In the genomic region with DNA sequence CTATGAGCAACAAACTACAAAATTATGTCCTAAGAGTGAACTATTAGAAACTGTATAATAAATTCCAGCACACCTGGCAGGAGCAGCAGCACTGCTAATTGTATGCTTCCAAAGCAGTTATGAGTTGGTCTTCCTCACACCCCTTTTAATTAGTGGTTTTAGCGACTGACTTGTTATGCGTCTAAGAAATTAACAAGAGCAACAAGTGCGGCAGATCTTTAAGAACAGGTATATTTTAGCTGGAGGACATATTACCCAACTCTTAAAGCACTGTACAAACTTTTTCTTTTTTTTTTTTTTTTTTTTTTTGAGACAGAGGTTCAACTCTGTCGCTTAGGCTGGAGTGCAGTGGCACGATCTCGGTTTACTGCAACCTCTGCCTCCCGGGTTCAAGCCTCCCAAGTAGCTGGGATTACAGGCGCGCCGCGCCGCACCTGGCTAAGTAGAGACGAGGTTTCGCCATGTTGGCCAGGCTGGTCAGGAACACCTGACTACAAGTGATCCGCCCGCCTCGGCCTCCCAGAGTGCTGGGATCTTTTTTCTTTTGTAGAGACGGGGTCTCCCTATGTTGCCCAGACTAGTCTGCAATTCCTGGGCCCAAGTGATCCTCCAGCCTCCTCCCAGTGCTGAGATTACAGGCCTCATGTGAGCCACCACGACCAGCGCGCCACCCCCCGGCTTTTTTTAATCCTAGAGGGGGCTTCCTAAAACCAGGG, we compare ENCODE assay signal across 9 cellular contexts. TPM values are rescaled to one million over a fixed set of nuclear protein-coding genes. Genes with fewer than 3 reads are reported as not detected.
DNase-seq lines count a peak whose midpoint lies in the region; ATAC-seq and TF ChIP-seq lines count a peak whose summit lies in the region.
"Had no signal": no experiment of that assay in that cellular context is flagged by ENCODE, and none has a peak within 500 bp of the region (broad histone marks: within the 10 kb centered on the region; RNA-seq: fewer than 3 reads in every experiment).

No MANE protein-coding gene starts in this region.

- H3K4me3 ChIP-seq in BLaER1 (peak overlapping the region; percentile 94; the same call in 1 of the 2 replicates), mucosa of descending colon (no peak overlapping the region)

- H2BK120ac ChIP-seq in H9 (ENCODE audit: low read depth, low read length, poor library complexity, severe bottlenecking), result no peak overlapping the region

- H3K14ac ChIP-seq in H9 (ENCODE audit: insufficient read depth, low read length), result no peak overlapping the region

- H3K9me3 Mint-ChIP-seq in H9, result no peaks in the 10 kb centered on the region
- no peaks in the 10 kb centered on the region for H3K9me3 Mint-ChIP-seq in activated CD8-positive, alpha-beta T cell treated with anti-CD3 and anti-CD28 coated beads, Interleukin-2, amount 10 ng/mL, durations not matched to agents 7 days and 5 days (ENCODE audit: insufficient read depth)

- peaks cover 32% of the 10 kb centered on the region for H3K36me3 ChIP-seq in BLaER1
- no peaks in the 10 kb centered on the region for H3K36me3 ChIP-seq in mucosa of descending colon (ENCODE audit: low read depth)
- H3K36me3 ChIP-seq: breast epithelium had no signal

- H3K4me3 Mint-ChIP-seq in H9, result peak overlapping the region; percentile 88 to 96; a peak in 4 of 5 replicates
- H3K4me3 Mint-ChIP-seq in activated CD8-positive, alpha-beta T cell treated with anti-CD3 and anti-CD28 coated beads, Interleukin-2, amount 10 ng/mL, durations not matched to agents 7 days and 5 days, result peak overlapping the region; percentile 95

- no peak overlapping the region for H3K27ac Mint-ChIP-seq in H9
- H3K27ac Mint-ChIP-seq in activated CD8-positive, alpha-beta T cell treated with anti-CD3 and anti-CD28 coated beads, Interleukin-2, amount 10 ng/mL, durations not matched to agents 7 days and 5 days, result peak overlapping the region; percentile 98

- no peaks in the 10 kb centered on the region; the same call in 1 of the 2 replicates for H3K27me3 Mint-ChIP-seq in H9 (ENCODE audit: low read depth)
- no peaks in the 10 kb centered on the region for H3K27me3 Mint-ChIP-seq in activated CD8-positive, alpha-beta T cell treated with anti-CD3 and anti-CD28 coated beads, Interleukin-2, amount 10 ng/mL, durations not matched to agents 7 days and 5 days (ENCODE audit: low read depth)

- intact Hi-C loops in mucosa of descending colon (cut with DNase I, micrococcal nuclease), result loop anchor here in 1 of 2 donors (10.0 kb wide), 1 partner anchor 118 kb away; no protein-coding TSS in a partner anchor

- H3K23ac ChIP-seq in H9 (ENCODE audit: insufficient read length, low read depth, low read length), result no peak overlapping the region

- H3K9me3 ChIP-seq in BLaER1 (no peaks in the 10 kb centered on the region), H9 (ENCODE audit: control insufficient read depth, low read depth, low read length) (no peaks in the 10 kb centered on the region), mucosa of descending colon (no peaks in the 10 kb centered on the region)
- H3K9me3 ChIP-seq: breast epithelium had no signal

- peak overlapping the region; percentile 83 for H3K4me2 ChIP-seq in BLaER1
- peak overlapping the region; percentile 56 for H3K4me2 ChIP-seq in H9 (ENCODE audit: insufficient read depth, insufficient read length, low read length)

- no peak overlapping the region for H3T11ph ChIP-seq in H9 (ENCODE audit: low read length)

- CTCF ChIA-PET in activated CD8-positive, alpha-beta T cell treated with anti-CD3 and anti-CD28 coated beads, Interleukin-2, amount 10 ng/mL, durations not matched to agents 7 days and 5 days (lab: Charles Lee), result no interaction called here

- no peak overlapping the region for H3K18ac ChIP-seq in H9 (ENCODE audit: insufficient read length, low read depth, low read length)

- no peak overlapping the region for H2BK12ac ChIP-seq in H9 (ENCODE audit: insufficient read length, low read depth, low read length)

- no peak for ATAC-seq in activated CD8-positive, alpha-beta T cell treated with anti-CD3 and anti-CD28 coated beads, Interleukin-2, amount 10 ng/mL, durations not matched to agents 7 days and 5 days
- no peak for ATAC-seq in mucosa of descending colon
- no peak for ATAC-seq in GM19351 (IDR thresholded peaks at IDR 0.05; ENCODE audit: unreplicated experiment)

- peak; percentile 47 for DNase-seq in H9
- DNase-seq in activated CD8-positive, alpha-beta T cell treated with anti-CD3 and anti-CD28 coated beads, Interleukin-2, amount 10 ng/mL, durations not matched to agents 7 days and 5 days, result no peak
- DNase-seq in mucosa of descending colon, result peak; percentile 9 to 61 (median 33)
- DNase-seq in HT-29 (ENCODE audit: low spot score), result no peak
- DNase-seq in GF-D8 (lab: John Stamatoyannopoulos, UW), result no peak
- no peak for DNase-seq in NCI-H345 treated with DMSO at 0.1 percent for 48 hours (lab: John Stamatoyannopoulos, UW; ENCODE audit: unreplicated experiment)

- no peak overlapping the region for H2AFZ ChIP-seq in H9 (ENCODE audit: low read length)

- no peak overlapping the region for H2AK5ac ChIP-seq in H9 (ENCODE audit: insufficient read length, low read length)

- no CpG with 5 or more reads among the region's 22 CpGs for WGBS in H9 (ENCODE audit: extremely low coverage, insufficient read length, low lambda C conversion rate)

- no peak overlapping the region for H2BK20ac ChIP-seq in H9 (ENCODE audit: low read depth, low read length, poor library complexity, severe bottlenecking)

- peaks cover 9 to 12% of the 10 kb centered on the region in 2 experiments for H3K4me1 Mint-ChIP-seq in H9
- peaks cover 34% of the 10 kb centered on the region for H3K4me1 Mint-ChIP-seq in activated CD8-positive, alpha-beta T cell treated with anti-CD3 and anti-CD28 coated beads, Interleukin-2, amount 10 ng/mL, durations not matched to agents 7 days and 5 days (ENCODE audit: low read depth)

- H3K9ac ChIP-seq in BLaER1 (no peak overlapping the region), H9 (ENCODE audit: extremely low read depth, insufficient read length, low read length) (no peak overlapping the region)

- H3K27ac ChIP-seq in BLaER1, result no peak overlapping the region
- no peak overlapping the region for H3K27ac ChIP-seq in H9 (ENCODE audit: insufficient read length, low read depth, low read length)

- peaks cover 8% of the 10 kb centered on the region for H3K23me2 ChIP-seq in H9 (ENCODE audit: insufficient read length, low read depth, low read length, poor library complexity, severe bottlenecking)

- TF ChIP-seq CTCF in H9 (conservative IDR thresholded peaks at IDR 0.05) (no peak), mucosa of descending colon (IDR thresholded peaks at IDR 0.05) (no peak)

- no peak overlapping the region for H4K5ac ChIP-seq in H9 (ENCODE audit: insufficient read length, low read depth, low read length)

- H3K27me3 ChIP-seq in BLaER1 (no peaks in the 10 kb centered on the region), H9 (ENCODE audit: insufficient read depth, low read length) (no peaks in the 10 kb centered on the region)
- H3K27me3 ChIP-seq: breast epithelium had no signal

- POLR2A ChIA-PET in activated CD8-positive, alpha-beta T cell treated with anti-CD3 and anti-CD28 coated beads, Interleukin-2, amount 10 ng/mL, durations not matched to agents 7 days and 5 days (lab: Charles Lee), result interaction anchor here (0.6 to 1.2 kb wide), 5 partner anchors 14 to 129 kb away, joined by 3 read pairs; partner anchors contain the start of genes CDK12 and MED1

- H3K4ac ChIP-seq in H9 (ENCODE audit: low read depth, low read length), result no peak overlapping the region

- no peak overlapping the region for H2BK5ac ChIP-seq in H9 (ENCODE audit: insufficient read length, low read length)

- peaks cover 8 to 12% (median 10%) of the 10 kb centered on the region in 3 experiments for H3K36me3 Mint-ChIP-seq in H9 (ENCODE audit: insufficient read depth in 1 of 3, low read depth in 3 of 3)
- H3K36me3 Mint-ChIP-seq in activated CD8-positive, alpha-beta T cell treated with anti-CD3 and anti-CD28 coated beads, Interleukin-2, amount 10 ng/mL, durations not matched to agents 7 days and 5 days (ENCODE audit: low read depth), result peaks cover 11% of the 10 kb centered on the region

- peaks cover 2% of the 10 kb centered on the region for H3K79me1 ChIP-seq in H9 (ENCODE audit: insufficient read depth, low read depth, low read length, poor library complexity, severe bottlenecking)

- no peak overlapping the region for H2BK15ac ChIP-seq in H9 (ENCODE audit: low read depth, low read length)

- H4K91ac ChIP-seq in H9 (ENCODE audit: insufficient read length, low read depth, low read length), result no peak overlapping the region

- H3K4me1 ChIP-seq in BLaER1, result peaks cover 21% of the 10 kb centered on the region
- no peaks in the 10 kb centered on the region for H3K4me1 ChIP-seq in H9 (ENCODE audit: insufficient read depth, low read length)
- peaks cover 17% of the 10 kb centered on the region for H3K4me1 ChIP-seq in mucosa of descending colon (ENCODE audit: low read depth)

- H4K8ac ChIP-seq in H9 (replicated peaks; ENCODE audit: insufficient read length, low read depth, low read length), result no peak overlapping the region

- H3K56ac ChIP-seq in H9 (ENCODE audit: insufficient read length, low read depth, low read length), result no peak overlapping the region

- H4K20me1 ChIP-seq in BLaER1 (peaks cover 75% of the 10 kb centered on the region), H9 (ENCODE audit: control insufficient read depth, insufficient read depth, insufficient read length) (no peaks in the 10 kb centered on the region)

- H3K79me2 ChIP-seq in H9 (ENCODE audit: insufficient read depth, low read length), result no peaks in the 10 kb centered on the region

RNA-seq across cellular contexts. Expression of gene FBXL20, which starts 1.6 kb away (rescaled TPM):
- total RNA-seq in H9 (2021) (18.2 and 18.4 TPM in 2 replicates), mucosa of descending colon (10 to 100 TPM; 16.6 to 29.2 (median 28.9) TPM)
- total RNA-seq in activated CD8-positive, alpha-beta T cell treated with anti-CD3 and anti-CD28 coated beads, Interleukin-2, amount 10 ng/mL, durations not matched to agents 7 days and 5 days, result 10 to 100 TPM; 11.2 to 11.8 TPM
- total RNA-seq in HT-29 (2014; rRNA removed; shearing (Covaris generic)), result 3.3 and 4.7 TPM in 2 replicates

RNA-seq across cellular contexts. Expression of gene MED1, which starts 48.0 kb away (rescaled TPM):
- total RNA-seq in H9 (2021) (59.2 and 61.3 TPM in 2 replicates), mucosa of descending colon (10 to 100 TPM; 23.8 to 36.4 (median 27.6) TPM)
- 10 to 100 TPM; 52.8 to 53.2 TPM for total RNA-seq in activated CD8-positive, alpha-beta T cell treated with anti-CD3 and anti-CD28 coated beads, Interleukin-2, amount 10 ng/mL, durations not matched to agents 7 days and 5 days
- total RNA-seq in HT-29 (2014; rRNA removed; shearing (Covaris generic)), result 12.0 and 13.4 TPM in 2 replicates

RNA-seq across cellular contexts. Expression of gene CDK12, which starts 58.2 kb away (rescaled TPM):
- total RNA-seq in H9 (2021) (87.6 and 87.9 TPM in 2 replicates), mucosa of descending colon (10 to 100 TPM; 49.3 to 59.7 (median 58.4) TPM)
- total RNA-seq in activated CD8-positive, alpha-beta T cell treated with anti-CD3 and anti-CD28 coated beads, Interleukin-2, amount 10 ng/mL, durations not matched to agents 7 days and 5 days, result 10 to 100 TPM; 77.5 TPM
- total RNA-seq in HT-29 (2014; rRNA removed; shearing (Covaris generic)), result 40.7 and 53.5 TPM in 2 replicates

Comparison
In these comparisons a context has a peak if more than half of its experiments do, and no peak if none do; other contexts are left out.
1. DNase-seq: peak in H9 (single experiment) and mucosa of descending colon (3 of 3); none in activated CD8-positive, alpha-beta T cell treated with anti-CD3 and anti-CD28 coated beads, Interleukin-2, amount 10 ng/mL, durations not matched to agents 7 days and 5 days (single experiment), HT-29 (single experiment), GF-D8 (single experiment) and NCI-H345 treated with DMSO at 0.1 percent for 48 hours (single experiment).